8 cellular contexts compared by ENCODE assay signal in genomic region chr6:99425647-99426453, GRCh38. TPM values are rescaled to one million over a fixed set of nuclear protein-coding genes. Genes with fewer than 3 reads are reported as not detected.
DNase-seq lines count a peak whose midpoint lies in the region; TF ChIP-seq lines count a peak whose summit lies in the region.

No MANE protein-coding gene starts in this region.

- peak overlapping the region; percentile 91 for H3K27ac ChIP-seq in neutrophil

- H3K27me3 ChIP-seq in neutrophil, result no peaks in the 10 kb centered on the region

- peaks cover 5% of the 10 kb centered on the region for H3K36me3 ChIP-seq in neutrophil

- H3K9me3 ChIP-seq in neutrophil, result no peaks in the 10 kb centered on the region

- peaks cover 24 to 28% of the 10 kb centered on the region in 2 experiments for H3K4me1 ChIP-seq in neutrophil (ENCODE audit: control insufficient read depth in 1 of 2, insufficient read depth in 1 of 2, low read depth in 1 of 2, low read length in 1 of 2)

- DNase-seq in ELR (ENCODE audit: low read depth), result peak; percentile 95
- peak; percentile 74 for DNase-seq in H4 (ENCODE audit: low spot score)
- peak; percentile 96 for DNase-seq in LHCN-M2 (ENCODE audit: low read depth)
- peak; percentile 86 for DNase-seq in SHP77 treated with DMSO at 0.1 percent for 48 hours (lab: John Stamatoyannopoulos, UW)
- DNase-seq in activated naive CD4-positive, alpha-beta T cell treated with Interleukin-2 at 50 U/mL for 16 hours, result peak; percentile 63
- DNase-seq in germinal center (ENCODE audit: low spot score), result peak; percentile 41
- DNase-seq in superior temporal gyrus (ENCODE audit: extremely low spot score), result peak; percentile 95

- peak overlapping the region; percentile 76 to 95 for H3K4me3 ChIP-seq in neutrophil (ENCODE audit: low read depth in 1 of 2, low read length in 1 of 2)

- TF ChIP-seq CTCF in neutrophil (IDR thresholded peaks at IDR 0.05), result peak; percentile 17

RNA-seq across cellular contexts. Expression of gene PNISR, which starts 0.7 kb away (rescaled TPM):
- total RNA-seq in H4 (2014; rRNA removed; shearing (Covaris generic)), result 22.4 and 22.9 TPM in 2 replicates
- total RNA-seq in LHCN-M2 (2014; rRNA removed), result 42.5 and 55.9 TPM in 2 replicates
- polyA plus RNA-seq in LHCN-M2 (2012), result 15.0 TPM

RNA-seq across cellular contexts. Expression of gene COQ3, which starts 31.9 kb away (rescaled TPM):
- total RNA-seq in H4 (2014; rRNA removed; shearing (Covaris generic)), result 19.0 and 21.5 TPM in 2 replicates
- total RNA-seq in LHCN-M2 (2014; rRNA removed), result 5.3 and 8.5 TPM in 2 replicates
- polyA plus RNA-seq in LHCN-M2 (2012), result 5.9 TPM

Comparison
In these comparisons a context has a peak if more than half of its experiments do, and no peak if none do; other contexts are left out.
1. Peak in every context shown above with its lines: DNase-seq, H3K4me3 ChIP-seq and H3K27ac ChIP-seq.
2. DNase-seq: peak in every context shown above with its lines; median percentile 96 in LHCN-M2; 95 in ELR; 95 in superior temporal gyrus; 86 in SHP77 treated with DMSO at 0.1 percent for 48 hours; 74 in H4; 63 in activated naive CD4-positive, alpha-beta T cell treated with Interleukin-2 at 50 U/mL for 16 hours; 41 in germinal center.